19 cellular contexts compared by ENCODE assay signal in genomic region chr4:163875327-163875726, GRCh38.
"Had no signal": no experiment of that assay in that cellular context is flagged by ENCODE, and none has a peak within 500 bp of the region (broad histone marks: within the 10 kb centered on the region; RNA-seq: fewer than 3 reads in every experiment).

No MANE protein-coding gene starts in this region.

- H3K9me3 ChIP-seq: colonic mucosa, gastrocnemius medialis, left ventricle myocardium inferior, lower lobe of right lung, right atrium auricular region, sigmoid colon, stomach, uterus had no signal

- H3K27me3 Mint-ChIP-seq: naive thymus-derived CD4-positive, alpha-beta T cell had no signal

- H3K4me1 ChIP-seq: colonic mucosa, gastrocnemius medialis, left ventricle myocardium inferior, lower lobe of right lung, right atrium auricular region, sigmoid colon, stomach, uterus had no signal

- DNase-seq: colonic mucosa; dermis blood vessel endothelial cell; gastrocnemius medialis; immature natural killer cell; kidney; left cardiac atrium; left ventricle myocardium inferior; lower lobe of right lung; mesendoderm; naive thymus-derived CD4-positive, alpha-beta T cell; posterior cingulate gyrus; sigmoid colon; stimulated activated CD4-positive, alpha-beta T cell treated with anti-CD3 and anti-CD28 coated beads, Interleukin-12 subunit alpha, Interleukin-12 subunit beta, amount 100 ng/mL, for 4 hours; stimulated activated naive CD4-positive, alpha-beta T cell; stomach; trophoblast cell; uterus had no signal

- H3K36me3 ChIP-seq: colonic mucosa, gastrocnemius medialis, left ventricle myocardium inferior, lower lobe of right lung, right atrium auricular region, sigmoid colon, stomach, uterus had no signal

- H3K27ac Mint-ChIP-seq: immature natural killer cell; naive thymus-derived CD4-positive, alpha-beta T cell had no signal

- H3K27ac ChIP-seq: colonic mucosa, gastrocnemius medialis, left ventricle myocardium inferior, lower lobe of right lung, right atrium auricular region, sigmoid colon, skin epidermis, stomach, uterus had no signal

- FAIRE-seq: kidney had no signal

- H3K4me3 ChIP-seq: colonic mucosa, gastrocnemius medialis, left ventricle myocardium inferior, lower lobe of right lung, right atrium auricular region, sigmoid colon, skin epidermis, stomach, uterus had no signal

- H3K27me3 ChIP-seq: colonic mucosa, gastrocnemius medialis, right atrium auricular region, sigmoid colon, stomach, uterus had no signal

- H3K36me3 Mint-ChIP-seq: immature natural killer cell; naive thymus-derived CD4-positive, alpha-beta T cell had no signal

- H3K4me1 Mint-ChIP-seq: immature natural killer cell; naive thymus-derived CD4-positive, alpha-beta T cell had no signal

- ATAC-seq: gastrocnemius medialis; left cardiac atrium; lower lobe of right lung; naive thymus-derived CD4-positive, alpha-beta T cell had no signal

- H3K4me3 Mint-ChIP-seq: immature natural killer cell; naive thymus-derived CD4-positive, alpha-beta T cell had no signal
